Comparison of ENCODE assay signal across 39 cellular contexts in genomic region chr7:108557617-108558016, GRCh38.
"Had no signal": no experiment of that assay in that cellular context is flagged by ENCODE, and none has a peak within 500 bp of the region (broad histone marks: within the 10 kb centered on the region; RNA-seq: fewer than 3 reads in every experiment).

No MANE protein-coding gene starts in this region.

- H3K4me1 ChIP-seq: adrenal gland, ascending aorta, body of pancreas, breast epithelium had no signal

- H3K27me3 Mint-ChIP-seq: activated naive CD4-positive, alpha-beta T cell treated with anti-CD3 and anti-CD28 coated beads, Interleukin-2, amount 10 ng/mL, durations not matched to agents 7 days and 5 days; activated naive CD4-positive, alpha-beta T cell treated with anti-CD3 and anti-CD28 coated beads, Interleukin-2, amount 50 U/mL, for 24 hours; activated naive CD8-positive, alpha-beta T cell; activated naive CD8-positive, alpha-beta T cell treated with anti-CD3 and anti-CD28 coated beads for 36 hours; activated naive CD8-positive, alpha-beta T cell treated with anti-CD3 and anti-CD28 coated beads, Interleukin-2, amount 10 ng/mL, durations not matched to agents 7 days and 5 days; activated naive CD8-positive, alpha-beta T cell treated with anti-CD3 and anti-CD28 coated beads, Interleukin-2, amount 50 U/mL, for 24 hours; activated T-helper 17 cell treated with anti-CD3 and anti-CD28 coated beads, Interleukin-2, amount 50 U/mL, for 72 hours; brain; central memory CD8-positive, alpha-beta T cell had no signal

- H3K4me1 Mint-ChIP-seq: activated naive CD4-positive, alpha-beta T cell treated with anti-CD3 and anti-CD28 coated beads, Interleukin-2, amount 10 ng/mL, durations not matched to agents 7 days and 5 days; activated naive CD8-positive, alpha-beta T cell treated with anti-CD3 and anti-CD28 coated beads, Interleukin-2, amount 10 ng/mL, durations not matched to agents 7 days and 5 days; activated T-helper 17 cell treated with anti-CD3 and anti-CD28 coated beads, Interleukin-2, amount 50 U/mL, for 72 hours; brain had no signal

- ATAC-seq: activated naive CD4-positive, alpha-beta T cell treated with anti-CD3 and anti-CD28 coated beads, Interleukin-2, amount 50 U/mL, for 72 hours; activated naive CD8-positive, alpha-beta T cell treated with anti-CD3 and anti-CD28 coated beads, Interleukin-2, amount 50 U/mL, for 24 hours; activated T-cell treated with anti-CD3 and anti-CD28 coated beads, Interleukin-2, amount 50 U/mL, for 4 hours; activated T-cell treated with anti-CD3 and anti-CD28 coated beads, Interleukin-2, amount 50 U/mL, for 72 hours; activated T-helper 17 cell treated with anti-CD3 and anti-CD28 coated beads, Interleukin-2, amount 50 U/mL, for 72 hours; body of pancreas had no signal

- H3K36me3 ChIP-seq: adrenal gland, ascending aorta, brain microvascular endothelial cell, breast epithelium, cardiac muscle cell had no signal

- H3K4me3 Mint-ChIP-seq: activated naive CD4-positive, alpha-beta T cell treated with anti-CD3 and anti-CD28 coated beads for 36 hours; activated naive CD4-positive, alpha-beta T cell treated with anti-CD3 and anti-CD28 coated beads, Interleukin-2, amount 10 ng/mL, durations not matched to agents 7 days and 5 days; activated naive CD4-positive, alpha-beta T cell treated with anti-CD3 and anti-CD28 coated beads, Interleukin-2, amount 50 U/mL, for 24 hours; activated naive CD8-positive, alpha-beta T cell; activated naive CD8-positive, alpha-beta T cell treated with anti-CD3 and anti-CD28 coated beads for 36 hours; activated naive CD8-positive, alpha-beta T cell treated with anti-CD3 and anti-CD28 coated beads, Interleukin-2, amount 10 ng/mL, durations not matched to agents 7 days and 5 days; activated naive CD8-positive, alpha-beta T cell treated with anti-CD3 and anti-CD28 coated beads, Interleukin-2, amount 50 U/mL, for 24 hours; activated T-cell treated with anti-CD3 and anti-CD28 coated beads, Interleukin-2, amount 50 U/mL, for 4 hours; activated T-cell treated with anti-CD3 and anti-CD28 coated beads, Interleukin-2, amount 50 U/mL, for 72 hours; activated T-helper 1 cell treated with anti-CD3 and anti-CD28 coated beads, Interleukin-12 subunit alpha, Interleukin-12 subunit beta, Interleukin-2, Interleukin-4 antibody, amounts not matched to agents 30 ng/mL and 10 ng/mL and 1 ng/mL, durations not matched to agents 14 hours and 24 hours and 36 hours; activated T-helper 17 cell treated with anti-CD3 and anti-CD28 coated beads, Interleukin-2, amount 50 U/mL, for 72 hours; brain; central memory CD8-positive, alpha-beta T cell had no signal

- DNase-seq: activated effector memory CD4-positive, alpha-beta T cell treated with anti-CD3 and anti-CD28 coated beads, Interleukin-2, amount 50 U/mL, for 16 hours; activated effector memory CD4-positive, alpha-beta T cell treated with Interleukin-2 at 50 U/mL for 16 hours; activated gamma-delta T cell; activated gamma-delta T cell treated with Interleukin-2 at 50 U/mL for 16 hours; activated naive CD4-positive, alpha-beta T cell; activated naive CD4-positive, alpha-beta T cell treated with anti-CD3 and anti-CD28 coated beads for 36 hours; activated naive CD4-positive, alpha-beta T cell treated with anti-CD3 and anti-CD28 coated beads, Interleukin-2, amount 10 ng/mL, durations not matched to agents 7 days and 5 days; activated naive CD4-positive, alpha-beta T cell treated with anti-CD3 and anti-CD28 coated beads, Interleukin-2, amount 50 U/mL, for 16 hours; activated naive CD4-positive, alpha-beta T cell treated with Interleukin-2 at 50 U/mL for 16 hours; activated naive CD8-positive, alpha-beta T cell treated with anti-CD3 and anti-CD28 coated beads for 36 hours; activated naive CD8-positive, alpha-beta T cell treated with anti-CD3 and anti-CD28 coated beads, Interleukin-2, amount 10 ng/mL, durations not matched to agents 7 days and 5 days; activated naive CD8-positive, alpha-beta T cell treated with anti-CD3 and anti-CD28 coated beads, Interleukin-2, amount 50 U/mL, for 24 hours; activated T-cell treated with anti-CD3 and anti-CD28 coated beads, Interleukin-2, amount 50 U/mL, for 4 hours; activated T-cell treated with anti-CD3 and anti-CD28 coated beads, Interleukin-2, amount 50 U/mL, for 48 hours; activated T-cell treated with anti-CD3 and anti-CD28 coated beads, Interleukin-2, amount 50 U/mL, for 72 hours; adrenal gland; amniotic stem cell; amygdala; anterior cingulate cortex; aorta; body of pancreas; brain microvascular endothelial cell; caudate nucleus; central memory CD4-positive, alpha-beta T cell; cerebellar nuclear complex had no signal

- H3K27ac Mint-ChIP-seq: activated naive CD4-positive, alpha-beta T cell treated with anti-CD3 and anti-CD28 coated beads for 36 hours; activated naive CD4-positive, alpha-beta T cell treated with anti-CD3 and anti-CD28 coated beads, Interleukin-2, amount 10 ng/mL, durations not matched to agents 7 days and 5 days; activated naive CD4-positive, alpha-beta T cell treated with anti-CD3 and anti-CD28 coated beads, Interleukin-2, amount 50 U/mL, for 24 hours; activated naive CD4-positive, alpha-beta T cell treated with anti-CD3 and anti-CD28 coated beads, Interleukin-2, amount 50 U/mL, for 72 hours; activated naive CD8-positive, alpha-beta T cell; activated naive CD8-positive, alpha-beta T cell treated with anti-CD3 and anti-CD28 coated beads for 36 hours; activated naive CD8-positive, alpha-beta T cell treated with anti-CD3 and anti-CD28 coated beads, Interleukin-2, amount 10 ng/mL, durations not matched to agents 7 days and 5 days; activated naive CD8-positive, alpha-beta T cell treated with anti-CD3 and anti-CD28 coated beads, Interleukin-2, amount 50 U/mL, for 24 hours; activated T-cell treated with anti-CD3 and anti-CD28 coated beads, Interleukin-2, amount 50 U/mL, for 72 hours; activated T-helper 1 cell treated with anti-CD3 and anti-CD28 coated beads, Interleukin-12 subunit alpha, Interleukin-12 subunit beta, Interleukin-2, Interleukin-4 antibody, amounts not matched to agents 30 ng/mL and 10 ng/mL and 1 ng/mL, durations not matched to agents 14 hours and 24 hours and 36 hours; activated T-helper 17 cell treated with anti-CD3 and anti-CD28 coated beads, Interleukin-2, amount 50 U/mL, for 72 hours; activated T-helper 2 cell treated with anti-CD3 and anti-CD28 coated beads, Interferon-gamma antibody, Interleukin-2, Interleukin-4, amounts not matched to agents 10 μg/mL and 5 μg/mL and 100 μg/mL, durations not matched to agents 14 hours and 24 hours and 36 hours; brain had no signal

- H3K4me3 ChIP-seq: adrenal gland, ascending aorta, body of pancreas, breast epithelium, cardiac muscle cell had no signal

- H3K27ac ChIP-seq: adrenal gland, ascending aorta, body of pancreas, brain microvascular endothelial cell, breast epithelium, cardiac muscle cell had no signal

- H3K27me3 ChIP-seq: adrenal gland, ascending aorta, body of pancreas, brain microvascular endothelial cell, breast epithelium, cardiac muscle cell had no signal

- H3K9me3 ChIP-seq: body of pancreas had no signal

- FAIRE-seq: astrocyte, bronchial epithelial cell, colon had no signal
